1 cellular context compared by ENCODE assay signal in the genomic region with DNA sequence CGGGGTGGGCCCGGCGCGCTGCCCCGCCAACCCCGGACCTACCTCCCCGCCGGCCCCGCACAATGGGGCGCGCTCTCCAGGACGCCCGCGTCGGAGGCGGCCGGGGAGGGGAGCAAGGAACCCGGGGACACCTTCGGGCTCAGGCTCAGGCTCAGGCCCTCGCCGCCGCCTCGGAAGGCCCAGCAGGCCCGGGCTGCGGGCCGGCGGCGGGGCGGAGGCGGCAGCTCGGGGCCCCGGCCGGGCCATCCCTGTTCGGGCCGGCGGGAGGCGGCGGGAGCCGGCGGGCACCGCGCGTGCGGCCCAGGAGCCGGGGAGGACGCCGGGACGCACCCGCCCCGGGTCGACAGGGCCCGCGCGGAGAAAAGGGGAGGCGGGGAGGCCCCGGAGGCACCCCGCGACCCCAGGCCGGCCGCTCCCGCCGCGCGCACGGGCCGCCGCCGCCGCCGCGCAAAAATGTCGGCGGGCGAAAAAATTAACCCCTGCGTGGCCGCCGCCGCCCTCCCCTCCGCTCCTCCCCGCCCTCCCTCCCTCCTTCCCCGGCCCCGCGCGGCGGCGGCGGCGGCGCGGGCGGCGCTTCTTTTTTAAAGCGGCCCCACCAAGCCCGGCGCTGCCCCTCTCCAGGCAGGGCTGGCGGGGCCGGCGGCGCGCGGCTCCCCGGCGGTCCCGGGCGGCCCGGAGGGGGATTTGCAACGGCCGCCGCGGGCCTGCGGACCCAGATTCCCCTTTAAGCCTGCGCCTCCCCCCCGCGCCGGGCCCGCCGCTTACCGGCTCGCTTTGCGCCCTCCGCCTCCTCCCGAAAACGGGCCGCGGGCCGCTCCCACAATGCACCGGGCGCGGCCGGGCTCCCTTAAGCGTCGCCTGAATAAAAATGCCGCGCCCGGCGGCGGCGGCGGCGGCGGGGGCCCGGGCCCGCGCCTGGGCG.
TF ChIP-seq lines count a peak whose summit lies in the region.

No MANE protein-coding gene starts in this region.

TF ChIP-seq in HepG2, 621 proteins besides CTCF, POLR2A, EP300 and RAD21 (continued from another document and continues in another):
- TF ChIP-seq, protein P1, sequence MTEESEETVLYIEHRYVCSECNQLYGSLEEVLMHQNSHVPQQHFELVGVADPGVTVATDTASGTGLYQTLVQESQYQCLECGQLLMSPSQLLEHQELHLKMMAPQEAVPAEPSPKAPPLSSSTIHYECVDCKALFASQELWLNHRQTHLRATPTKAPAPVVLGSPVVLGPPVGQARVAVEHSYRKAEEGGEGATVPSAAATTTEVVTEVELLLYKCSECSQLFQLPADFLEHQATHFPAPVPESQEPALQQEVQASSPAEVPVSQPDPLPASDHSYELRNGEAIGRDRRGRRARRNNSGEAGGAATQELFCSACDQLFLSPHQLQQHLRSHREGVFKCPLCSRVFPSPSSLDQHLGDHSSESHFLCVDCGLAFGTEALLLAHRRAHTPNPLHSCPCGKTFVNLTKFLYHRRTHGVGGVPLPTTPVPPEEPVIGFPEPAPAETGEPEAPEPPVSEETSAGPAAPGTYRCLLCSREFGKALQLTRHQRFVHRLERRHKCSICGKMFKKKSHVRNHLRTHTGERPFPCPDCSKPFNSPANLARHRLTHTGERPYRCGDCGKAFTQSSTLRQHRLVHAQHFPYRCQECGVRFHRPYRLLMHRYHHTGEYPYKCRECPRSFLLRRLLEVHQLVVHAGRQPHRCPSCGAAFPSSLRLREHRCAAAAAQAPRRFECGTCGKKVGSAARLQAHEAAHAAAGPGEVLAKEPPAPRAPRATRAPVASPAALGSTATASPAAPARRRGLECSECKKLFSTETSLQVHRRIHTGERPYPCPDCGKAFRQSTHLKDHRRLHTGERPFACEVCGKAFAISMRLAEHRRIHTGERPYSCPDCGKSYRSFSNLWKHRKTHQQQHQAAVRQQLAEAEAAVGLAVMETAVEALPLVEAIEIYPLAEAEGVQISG (CRISPR knock-in tag; IDR thresholded peaks at IDR 0.05) = 0 out of 2 replicates have a peak, but pooled peaks have one; percentile 30
- no peak for TF ChIP-seq RARA (CRISPR knock-in tag; IDR thresholded peaks at IDR 0.05)
- TF ChIP-seq ZFP62 (CRISPR knock-in tag; IDR thresholded peaks at IDR 0.05) = no peak
- no peak for TF ChIP-seq ONECUT2 (CRISPR knock-in tag; IDR thresholded peaks at IDR 0.05)
- no peak for TF ChIP-seq ZNF839 (CRISPR knock-in tag; IDR thresholded peaks at IDR 0.05; ENCODE audit: borderline replicate concordance)
- no peak for TF ChIP-seq ZBTB7A (CRISPR knock-in tag; IDR thresholded peaks at IDR 0.05)
- TF ChIP-seq, protein P2, sequence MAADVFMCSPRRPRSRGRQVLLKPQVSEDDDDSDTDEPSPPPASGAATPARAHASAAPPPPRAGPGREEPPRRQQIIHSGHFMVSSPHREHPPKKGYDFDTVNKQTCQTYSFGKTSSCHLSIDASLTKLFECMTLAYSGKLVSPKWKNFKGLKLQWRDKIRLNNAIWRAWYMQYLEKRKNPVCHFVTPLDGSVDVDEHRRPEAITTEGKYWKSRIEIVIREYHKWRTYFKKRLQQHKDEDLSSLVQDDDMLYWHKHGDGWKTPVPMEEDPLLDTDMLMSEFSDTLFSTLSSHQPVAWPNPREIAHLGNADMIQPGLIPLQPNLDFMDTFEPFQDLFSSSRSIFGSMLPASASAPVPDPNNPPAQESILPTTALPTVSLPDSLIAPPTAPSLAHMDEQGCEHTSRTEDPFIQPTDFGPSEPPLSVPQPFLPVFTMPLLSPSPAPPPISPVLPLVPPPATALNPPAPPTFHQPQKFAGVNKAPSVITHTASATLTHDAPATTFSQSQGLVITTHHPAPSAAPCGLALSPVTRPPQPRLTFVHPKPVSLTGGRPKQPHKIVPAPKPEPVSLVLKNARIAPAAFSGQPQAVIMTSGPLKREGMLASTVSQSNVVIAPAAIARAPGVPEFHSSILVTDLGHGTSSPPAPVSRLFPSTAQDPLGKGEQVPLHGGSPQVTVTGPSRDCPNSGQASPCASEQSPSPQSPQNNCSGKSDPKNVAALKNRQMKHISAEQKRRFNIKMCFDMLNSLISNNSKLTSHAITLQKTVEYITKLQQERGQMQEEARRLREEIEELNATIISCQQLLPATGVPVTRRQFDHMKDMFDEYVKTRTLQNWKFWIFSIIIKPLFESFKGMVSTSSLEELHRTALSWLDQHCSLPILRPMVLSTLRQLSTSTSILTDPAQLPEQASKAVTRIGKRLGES (CRISPR knock-in tag; IDR thresholded peaks at IDR 0.05; ENCODE audit: borderline replicate concordance) = no peak
- TF ChIP-seq KAT7 (CRISPR knock-in tag; IDR thresholded peaks at IDR 0.05; ENCODE audit: borderline replicate concordance) = 0 out of 2 replicates have a peak, but pooled peaks have one; percentile 62
- TF ChIP-seq, protein P3, sequence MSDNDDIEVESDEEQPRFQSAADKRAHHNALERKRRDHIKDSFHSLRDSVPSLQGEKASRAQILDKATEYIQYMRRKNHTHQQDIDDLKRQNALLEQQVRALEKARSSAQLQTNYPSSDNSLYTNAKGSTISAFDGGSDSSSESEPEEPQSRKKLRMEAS (IDR thresholded peaks at IDR 0.05) = 0 out of 2 replicates have a peak, but pooled peaks have one; percentile 13
- no peak for TF ChIP-seq SNAI1 (CRISPR knock-in tag; IDR thresholded peaks at IDR 0.05; ENCODE audit: borderline replicate concordance)
- TF ChIP-seq ZNF563 (CRISPR knock-in tag; IDR thresholded peaks at IDR 0.05) = 0 out of 2 replicates have a peak, but pooled peaks have one; percentile 20
- TF ChIP-seq ATAD3A (CRISPR knock-in tag; IDR thresholded peaks at IDR 0.05) = no peak
- peak; percentile 34; the same call in 1 of the 2 replicates for TF ChIP-seq SUZ12 (IDR thresholded peaks at IDR 0.05; ENCODE audit: low read depth, low read length)
- no peak for TF ChIP-seq SRSF1 (optimal IDR thresholded peaks at IDR 0.05; ENCODE audit: low read depth, low read length)
- no peak for TF ChIP-seq XBP1 (CRISPR knock-in tag; IDR thresholded peaks at IDR 0.05)
- no peak for TF ChIP-seq ZNF629 (CRISPR knock-in tag; conservative IDR thresholded peaks at IDR 0.05)
- peak; percentile 73 for TF ChIP-seq ZNF143 (CRISPR knock-in tag; IDR thresholded peaks at IDR 0.05)
- no peak for TF ChIP-seq TSC22D2 (CRISPR knock-in tag; IDR thresholded peaks at IDR 0.05; ENCODE audit: borderline replicate concordance)
- TF ChIP-seq ZNF878 (CRISPR knock-in tag; IDR thresholded peaks at IDR 0.05) = no peak
- TF ChIP-seq, protein P4, sequence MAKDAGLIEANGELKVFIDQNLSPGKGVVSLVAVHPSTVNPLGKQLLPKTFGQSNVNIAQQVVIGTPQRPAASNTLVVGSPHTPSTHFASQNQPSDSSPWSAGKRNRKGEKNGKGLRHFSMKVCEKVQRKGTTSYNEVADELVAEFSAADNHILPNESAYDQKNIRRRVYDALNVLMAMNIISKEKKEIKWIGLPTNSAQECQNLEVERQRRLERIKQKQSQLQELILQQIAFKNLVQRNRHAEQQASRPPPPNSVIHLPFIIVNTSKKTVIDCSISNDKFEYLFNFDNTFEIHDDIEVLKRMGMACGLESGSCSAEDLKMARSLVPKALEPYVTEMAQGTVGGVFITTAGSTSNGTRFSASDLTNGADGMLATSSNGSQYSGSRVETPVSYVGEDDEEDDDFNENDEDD (CRISPR knock-in tag; IDR thresholded peaks at IDR 0.05; ENCODE audit: borderline replicate concordance) = no peak
- no peak for TF ChIP-seq ZBTB1 (CRISPR knock-in tag; IDR thresholded peaks at IDR 0.05; ENCODE audit: borderline replicate concordance)
- TF ChIP-seq POLR2G (IDR thresholded peaks at IDR 0.05; ENCODE audit: low read depth, low read length) = peak; percentile 10; the same call in 1 of the 2 replicates
- TF ChIP-seq ZFP41 (CRISPR knock-in tag; IDR thresholded peaks at IDR 0.05; ENCODE audit: borderline replicate concordance) = no peak
- no peak for TF ChIP-seq NFIB (CRISPR knock-in tag; IDR thresholded peaks at IDR 0.05; ENCODE audit: borderline replicate concordance)
- TF ChIP-seq ZNF703 (CRISPR knock-in tag; IDR thresholded peaks at IDR 0.05; ENCODE audit: borderline replicate concordance) = no peak
- TF ChIP-seq ZNF781 (CRISPR knock-in tag; IDR thresholded peaks at IDR 0.05; ENCODE audit: borderline replicate concordance, not compliant biosample characterization) = no peak
- TF ChIP-seq ARNT2 (CRISPR knock-in tag; IDR thresholded peaks at IDR 0.05; ENCODE audit: low read depth) = 0 out of 2 replicates have a peak, but pooled peaks have one; percentile 4
- no peak for TF ChIP-seq ZNF570 (CRISPR knock-in tag; IDR thresholded peaks at IDR 0.05; ENCODE audit: borderline replicate concordance)
- no peak for TF ChIP-seq NR3C1 (CRISPR knock-in tag; IDR thresholded peaks at IDR 0.05)
- TF ChIP-seq, protein P5, sequence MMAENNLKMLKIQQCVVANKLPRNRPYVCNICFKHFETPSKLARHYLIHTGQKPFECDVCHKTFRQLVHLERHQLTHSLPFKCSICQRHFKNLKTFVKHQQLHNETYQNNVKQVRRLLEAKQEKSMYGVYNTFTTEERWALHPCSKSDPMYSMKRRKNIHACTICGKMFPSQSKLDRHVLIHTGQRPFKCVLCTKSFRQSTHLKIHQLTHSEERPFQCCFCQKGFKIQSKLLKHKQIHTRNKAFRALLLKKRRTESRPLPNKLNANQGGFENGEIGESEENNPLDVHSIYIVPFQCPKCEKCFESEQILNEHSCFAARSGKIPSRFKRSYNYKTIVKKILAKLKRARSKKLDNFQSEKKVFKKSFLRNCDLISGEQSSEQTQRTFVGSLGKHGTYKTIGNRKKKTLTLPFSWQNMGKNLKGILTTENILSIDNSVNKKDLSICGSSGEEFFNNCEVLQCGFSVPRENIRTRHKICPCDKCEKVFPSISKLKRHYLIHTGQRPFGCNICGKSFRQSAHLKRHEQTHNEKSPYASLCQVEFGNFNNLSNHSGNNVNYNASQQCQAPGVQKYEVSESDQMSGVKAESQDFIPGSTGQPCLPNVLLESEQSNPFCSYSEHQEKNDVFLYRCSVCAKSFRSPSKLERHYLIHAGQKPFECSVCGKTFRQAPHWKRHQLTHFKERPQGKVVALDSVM (CRISPR knock-in tag; IDR thresholded peaks at IDR 0.05) = no peak
- peak; percentile 26; the same call in 1 of the 2 replicates for TF ChIP-seq SPEN (CRISPR knock-in tag; IDR thresholded peaks at IDR 0.05; ENCODE audit: low read depth)
- no peak for TF ChIP-seq DR1 (CRISPR knock-in tag; IDR thresholded peaks at IDR 0.05)
- TF ChIP-seq SIN3A (IDR thresholded peaks at IDR 0.05; ENCODE audit: borderline replicate concordance, low read depth, low read length) = no peak
- TF ChIP-seq ZFX (CRISPR knock-in tag; IDR thresholded peaks at IDR 0.05; ENCODE audit: low read depth) = peak; percentile 46
- TF ChIP-seq, protein P6, sequence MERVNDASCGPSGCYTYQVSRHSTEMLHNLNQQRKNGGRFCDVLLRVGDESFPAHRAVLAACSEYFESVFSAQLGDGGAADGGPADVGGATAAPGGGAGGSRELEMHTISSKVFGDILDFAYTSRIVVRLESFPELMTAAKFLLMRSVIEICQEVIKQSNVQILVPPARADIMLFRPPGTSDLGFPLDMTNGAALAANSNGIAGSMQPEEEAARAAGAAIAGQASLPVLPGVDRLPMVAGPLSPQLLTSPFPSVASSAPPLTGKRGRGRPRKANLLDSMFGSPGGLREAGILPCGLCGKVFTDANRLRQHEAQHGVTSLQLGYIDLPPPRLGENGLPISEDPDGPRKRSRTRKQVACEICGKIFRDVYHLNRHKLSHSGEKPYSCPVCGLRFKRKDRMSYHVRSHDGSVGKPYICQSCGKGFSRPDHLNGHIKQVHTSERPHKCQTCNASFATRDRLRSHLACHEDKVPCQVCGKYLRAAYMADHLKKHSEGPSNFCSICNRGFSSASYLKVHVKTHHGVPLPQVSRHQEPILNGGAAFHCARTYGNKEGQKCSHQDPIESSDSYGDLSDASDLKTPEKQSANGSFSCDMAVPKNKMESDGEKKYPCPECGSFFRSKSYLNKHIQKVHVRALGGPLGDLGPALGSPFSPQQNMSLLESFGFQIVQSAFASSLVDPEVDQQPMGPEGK (CRISPR knock-in tag; IDR thresholded peaks at IDR 0.05) = no peak; the same call in 1 of the 2 replicates
- TF ChIP-seq ZFP36L1 (CRISPR knock-in tag; IDR thresholded peaks at IDR 0.05) = no peak
- no peak for TF ChIP-seq ZNF674 (CRISPR knock-in tag; IDR thresholded peaks at IDR 0.05; ENCODE audit: low read depth)
- no peak for TF ChIP-seq ZNF180 (CRISPR knock-in tag; IDR thresholded peaks at IDR 0.05; ENCODE audit: borderline replicate concordance, low read depth)
- no peak for TF ChIP-seq ZNF773 (CRISPR knock-in tag; IDR thresholded peaks at IDR 0.05; ENCODE audit: borderline replicate concordance)
- TF ChIP-seq CCDC6 (CRISPR knock-in tag; IDR thresholded peaks at IDR 0.05) = no peak
- TF ChIP-seq MXD4 (CRISPR knock-in tag; IDR thresholded peaks at IDR 0.05) = no peak
- TF ChIP-seq FOXP1 (IDR thresholded peaks at IDR 0.05) = no peak
- TF ChIP-seq FOXP1 (CRISPR knock-in tag; IDR thresholded peaks at IDR 0.05) = no peak
- no peak for TF ChIP-seq ZNF543 (CRISPR knock-in tag; IDR thresholded peaks at IDR 0.05)
- TF ChIP-seq, protein P7, sequence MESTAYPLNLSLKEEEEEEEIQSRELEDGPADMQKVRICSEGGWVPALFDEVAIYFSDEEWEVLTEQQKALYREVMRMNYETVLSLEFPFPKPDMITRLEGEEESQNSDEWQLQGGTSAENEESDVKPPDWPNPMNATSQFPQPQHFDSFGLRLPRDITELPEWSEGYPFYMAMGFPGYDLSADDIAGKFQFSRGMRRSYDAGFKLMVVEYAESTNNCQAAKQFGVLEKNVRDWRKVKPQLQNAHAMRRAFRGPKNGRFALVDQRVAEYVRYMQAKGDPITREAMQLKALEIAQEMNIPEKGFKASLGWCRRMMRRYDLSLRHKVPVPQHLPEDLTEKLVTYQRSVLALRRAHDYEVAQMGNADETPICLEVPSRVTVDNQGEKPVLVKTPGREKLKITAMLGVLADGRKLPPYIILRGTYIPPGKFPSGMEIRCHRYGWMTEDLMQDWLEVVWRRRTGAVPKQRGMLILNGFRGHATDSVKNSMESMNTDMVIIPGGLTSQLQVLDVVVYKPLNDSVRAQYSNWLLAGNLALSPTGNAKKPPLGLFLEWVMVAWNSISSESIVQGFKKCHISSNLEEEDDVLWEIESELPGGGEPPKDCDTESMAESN (CRISPR knock-in tag; conservative IDR thresholded peaks at IDR 0.05) = no peak
- peak; percentile 72 for TF ChIP-seq ASH2L (IDR thresholded peaks at IDR 0.05; ENCODE audit: insufficient read length, low read depth, low read length)
- TF ChIP-seq, protein P8, sequence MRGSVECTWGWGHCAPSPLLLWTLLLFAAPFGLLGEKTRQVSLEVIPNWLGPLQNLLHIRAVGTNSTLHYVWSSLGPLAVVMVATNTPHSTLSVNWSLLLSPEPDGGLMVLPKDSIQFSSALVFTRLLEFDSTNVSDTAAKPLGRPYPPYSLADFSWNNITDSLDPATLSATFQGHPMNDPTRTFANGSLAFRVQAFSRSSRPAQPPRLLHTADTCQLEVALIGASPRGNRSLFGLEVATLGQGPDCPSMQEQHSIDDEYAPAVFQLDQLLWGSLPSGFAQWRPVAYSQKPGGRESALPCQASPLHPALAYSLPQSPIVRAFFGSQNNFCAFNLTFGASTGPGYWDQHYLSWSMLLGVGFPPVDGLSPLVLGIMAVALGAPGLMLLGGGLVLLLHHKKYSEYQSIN (CRISPR knock-in tag; IDR thresholded peaks at IDR 0.05; ENCODE audit: borderline replicate concordance) = no peak
- no peak for TF ChIP-seq CREM (IDR thresholded peaks at IDR 0.05)
- TF ChIP-seq CREM (CRISPR knock-in tag; IDR thresholded peaks at IDR 0.05) = no peak
- TF ChIP-seq REL (CRISPR knock-in tag; conservative IDR thresholded peaks at IDR 0.05) = no peak
- no peak for TF ChIP-seq ZSCAN29 (CRISPR knock-in tag; conservative IDR thresholded peaks at IDR 0.05)
- no peak for TF ChIP-seq CREB1 (IDR thresholded peaks at IDR 0.05)
- no peak for TF ChIP-seq CREB1 (CRISPR knock-in tag; IDR thresholded peaks at IDR 0.05)
- no peak for TF ChIP-seq FOXM1 (CRISPR knock-in tag; IDR thresholded peaks at IDR 0.05)
